In genomic region chr1:7299329-7299799, GRCh38 we compare ENCODE assay signal across 8 cellular contexts.
DNase-seq lines count a peak whose midpoint lies in the region; ATAC-seq and TF ChIP-seq lines count a peak whose summit lies in the region.

No MANE protein-coding gene starts in this region.

- no peak overlapping the region for H3K4me3 Mint-ChIP-seq in osteocyte (ENCODE audit: unreplicated experiment)

- H3K4me3 ChIP-seq in fibroblast of villous mesenchyme (ENCODE audit: low read depth, low read length): peak overlapping the region; percentile 21

- peaks cover 2% of the 10 kb centered on the region for H3K36me3 Mint-ChIP-seq in osteocyte (ENCODE audit: unreplicated experiment)

- ATAC-seq in HG03439 (IDR thresholded peaks at IDR 0.05; ENCODE audit: unreplicated experiment): no peak

- DNase-seq in DMS 273 treated with DMSO at 0.1 percent for 48 hours (lab: John Stamatoyannopoulos, UW): peak; percentile 45
- peak; percentile 82 for DNase-seq in RWPE1 (ENCODE audit: low spot score)
- DNase-seq in fibroblast of villous mesenchyme (ENCODE audit: low read depth): peak; percentile 98
- DNase-seq in osteocyte (ENCODE audit: extremely low spot score, unreplicated experiment): peak; percentile 89
- DNase-seq in central memory CD4-positive, alpha-beta T cell: no peak
- no peak for DNase-seq in GF-D8 (lab: John Stamatoyannopoulos, UW)
- DNase-seq in NAMALWA (ENCODE audit: low spot score): no peak

- TF ChIP-seq CTCF in RWPE1 (conservative IDR thresholded peaks at IDR 0.05; ENCODE audit: low read depth) (no peak), fibroblast of villous mesenchyme (IDR thresholded peaks at IDR 0.05; ENCODE audit: insufficient read depth, low read depth, low read length) (no peak), osteocyte (IDR thresholded peaks at IDR 0.05) (no peak)

- POLR2A ChIA-PET in RWPE1 (lab: Yijun Ruan, JAX; ENCODE audit: low non-redundant PET): no interaction called here

- H3K4me1 Mint-ChIP-seq in osteocyte (ENCODE audit: unreplicated experiment): peaks cover 59% of the 10 kb centered on the region

- H3K27ac ChIP-seq in RWPE1: peak overlapping the region; percentile 85

- peaks cover 7% of the 10 kb centered on the region for H3K9me3 Mint-ChIP-seq in osteocyte (ENCODE audit: unreplicated experiment)

- CTCF ChIA-PET in RWPE1 (lab: Yijun Ruan, JAX): interaction anchor here (0.7 kb wide), 1 partner anchor 1267 kb away, joined by 3 read pairs; no protein-coding TSS in a partner anchor

- no peaks in the 10 kb centered on the region for H3K27me3 Mint-ChIP-seq in osteocyte (ENCODE audit: unreplicated experiment)

- peak overlapping the region; percentile 95 for H3K27ac Mint-ChIP-seq in osteocyte (ENCODE audit: unreplicated experiment)

Comparison
In these comparisons a context has a peak if more than half of its experiments do, and no peak if none do; other contexts are left out.
1. DNase-seq: peak in DMS 273 treated with DMSO at 0.1 percent for 48 hours (single experiment), RWPE1 (single experiment), fibroblast of villous mesenchyme (single experiment) and osteocyte (single experiment); none in central memory CD4-positive, alpha-beta T cell (single experiment), GF-D8 (single experiment) and NAMALWA (single experiment).